Comparison of ENCODE assay signal across 8 cellular contexts in genomic region chr2:112259509-112260294, GRCh38. TPM values are rescaled to one million over a fixed set of nuclear protein-coding genes. Genes with fewer than 3 reads are reported as not detected.
A peak's percentile ranks its signal among the peaks of the same experiment; 100 is the strongest.
DNase-seq lines count a peak whose midpoint lies in the region; ATAC-seq and TF ChIP-seq lines count a peak whose summit lies in the region.

No MANE protein-coding gene starts in this region.

- intact Hi-C loops in activated naive CD4-positive, alpha-beta T cell treated with anti-CD3 and anti-CD28 coated beads for 36 hours (cut with micrococcal nuclease), result loop anchor here (1.0 to 10.0 kb wide), 5 partner anchors 16 to 375 kb away; partner anchors contain the start of genes ANAPC1, FBLN7 and ZC3H6

- no peaks in the 10 kb centered on the region for H3K36me3 Mint-ChIP-seq in activated naive CD4-positive, alpha-beta T cell treated with anti-CD3 and anti-CD28 coated beads for 36 hours (ENCODE audit: low read depth)
- H3K36me3 Mint-ChIP-seq in type B pancreatic cell, result no peaks in the 10 kb centered on the region

- no peaks in the 10 kb centered on the region for H3K36me3 ChIP-seq in SK-N-MC (ENCODE audit: insufficient read depth, low read length)

- TF ChIP-seq CTCF in LNCaP clone FGC (IDR thresholded peaks at IDR 0.05; ENCODE audit: control insufficient read depth, extremely low read depth, insufficient read depth), result peak; percentile 94
- TF ChIP-seq CTCF in type B pancreatic cell (conservative IDR thresholded peaks at IDR 0.05), result peak; percentile 96

- peaks cover 9% of the 10 kb centered on the region for H3K4me1 Mint-ChIP-seq in activated naive CD4-positive, alpha-beta T cell treated with anti-CD3 and anti-CD28 coated beads for 36 hours (ENCODE audit: low read depth)
- H3K4me1 Mint-ChIP-seq in type B pancreatic cell (ENCODE audit: unreplicated experiment), result peaks cover 5% of the 10 kb centered on the region

- H3K4me3 Mint-ChIP-seq in activated naive CD4-positive, alpha-beta T cell treated with anti-CD3 and anti-CD28 coated beads for 36 hours, result peak overlapping the region; percentile 54
- peak overlapping the region; percentile 79 for H3K4me3 Mint-ChIP-seq in type B pancreatic cell

- H3K27ac Mint-ChIP-seq in activated naive CD4-positive, alpha-beta T cell treated with anti-CD3 and anti-CD28 coated beads for 36 hours, result no peak overlapping the region
- no peak overlapping the region for H3K27ac Mint-ChIP-seq in type B pancreatic cell

- no peaks in the 10 kb centered on the region for H3K9me3 ChIP-seq in SK-N-MC (ENCODE audit: low read depth, low read length)

- ATAC-seq in GM19351 (IDR thresholded peaks at IDR 0.05; ENCODE audit: unreplicated experiment), result peak; percentile 46

- DNase-seq in AG20443 (ENCODE audit: low spot score) (peak; percentile 83), LNCaP clone FGC (ENCODE audit: low read depth) (no peak), SK-N-MC (ENCODE audit: low read depth, low spot score) (peak; percentile 74), glomerular visceral epithelial cell (ENCODE audit: extremely low spot score) (peak; percentile 72), pons (ENCODE audit: low spot score) (peak; percentile 82), type B pancreatic cell (ENCODE audit: extremely low spot score, unreplicated experiment) (peak; percentile 77)
- DNase-seq in activated naive CD4-positive, alpha-beta T cell treated with anti-CD3 and anti-CD28 coated beads for 36 hours, result peak; percentile 95

- no peaks in the 10 kb centered on the region for H3K9me3 Mint-ChIP-seq in activated naive CD4-positive, alpha-beta T cell treated with anti-CD3 and anti-CD28 coated beads for 36 hours
- peaks cover 5% of the 10 kb centered on the region for H3K9me3 Mint-ChIP-seq in type B pancreatic cell

- H3K27me3 Mint-ChIP-seq in activated naive CD4-positive, alpha-beta T cell treated with anti-CD3 and anti-CD28 coated beads for 36 hours (ENCODE audit: low read depth), result no peaks in the 10 kb centered on the region
- peaks cover 3% of the 10 kb centered on the region for H3K27me3 Mint-ChIP-seq in type B pancreatic cell

- CTCF ChIA-PET in activated naive CD4-positive, alpha-beta T cell treated with anti-CD3 and anti-CD28 coated beads for 36 hours (lab: Charles Lee), result interaction anchor here (0.5 to 2.7 kb wide), 19 partner anchors 8 to 1458 kb away, joined by 3 to 10 read pairs (median 5); partner anchors contain the start of gene RGPD8

- H3K4me3 ChIP-seq in LNCaP clone FGC (ENCODE audit: low read depth, low read length) (peak overlapping the region; percentile 9; the same call in 1 of the 2 replicates), SK-N-MC (peak overlapping the region; percentile 55)

- H3K27ac ChIP-seq in SK-N-MC, result no peak overlapping the region

- H3K9ac ChIP-seq in SK-N-MC (ENCODE audit: insufficient read length), result no peak overlapping the region

RNA-seq across cellular contexts. Expression of gene ZC3H8, which starts 4.9 kb away (rescaled TPM):
- total RNA-seq in activated naive CD4-positive, alpha-beta T cell treated with anti-CD3 and anti-CD28 coated beads for 36 hours, result 10 to 100 TPM; 15.5 to 18.7 TPM
- total RNA-seq in type B pancreatic cell (ENCODE audit: low replicate concordance), result 12.6 and 20.7 TPM in 2 replicates

RNA-seq across cellular contexts. Expression of gene ZC3H6, which starts 15.7 kb away (rescaled TPM):
- 10 to 100 TPM; 18.5 to 18.7 TPM for total RNA-seq in activated naive CD4-positive, alpha-beta T cell treated with anti-CD3 and anti-CD28 coated beads for 36 hours
- 5.5 and 10.1 TPM in 2 replicates for total RNA-seq in type B pancreatic cell (ENCODE audit: low replicate concordance)
